Comparison of ENCODE assay signal across 11 cellular contexts in the genomic region with DNA sequence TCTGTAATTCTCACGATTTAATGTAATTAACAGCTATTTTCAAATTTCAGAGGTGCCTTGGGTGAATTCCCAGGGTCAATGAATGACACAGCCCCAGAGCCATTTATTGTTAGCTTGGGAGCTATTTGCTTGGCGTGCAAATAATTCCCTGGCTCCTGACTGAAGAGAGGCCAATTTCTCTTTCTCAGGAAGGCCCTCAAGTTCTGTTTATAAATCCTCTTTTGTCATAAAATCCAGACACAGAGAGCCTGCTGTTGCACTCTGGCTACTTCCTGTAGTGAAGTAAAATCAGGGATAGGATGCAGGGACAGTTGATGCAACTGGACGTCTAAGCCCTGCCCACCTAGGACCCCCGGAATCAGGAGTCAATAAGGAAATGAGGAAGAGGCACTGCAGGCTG.
DNase-seq lines count a peak whose midpoint lies in the region; ATAC-seq, FAIRE-seq and TF ChIP-seq lines count a peak whose summit lies in the region.
"Had no signal": no experiment of that assay in that cellular context is flagged by ENCODE, and none has a peak within 500 bp of the region (broad histone marks: within the 10 kb centered on the region; RNA-seq: fewer than 3 reads in every experiment).

No MANE protein-coding gene starts in this region.

- H3K36me3 Mint-ChIP-seq in GM23338 (ENCODE audit: low read depth), result no peaks in the 10 kb centered on the region

- H3K4me1 Mint-ChIP-seq in GM23338, result peaks cover 12% of the 10 kb centered on the region
- H3K4me1 Mint-ChIP-seq: activated T-helper 17 cell treated with anti-CD3 and anti-CD28 coated beads, Interleukin-2, amount 50 U/mL, for 72 hours; stimulated activated naive CD8-positive, alpha-beta T cell treated with anti-CD3 and anti-CD28 coated beads, Interleukin-15, amount 100 ng/mL, for 72 hours had no signal

- H3K27ac ChIP-seq in GM23338 (ENCODE audit: low read depth) (no peak overlapping the region), keratinocyte (ENCODE audit: control insufficient read depth, insufficient read depth, low read length) (peak overlapping the region; percentile 100), stomach smooth muscle (ENCODE audit: low read length) (peak overlapping the region; percentile 56)
- H3K27ac ChIP-seq: KMS-11 had no signal

- dilution Hi-C loops in keratinocyte (cut with MboI; ENCODE audit: extremely low pct_ligation_motif_present, low sequenced_read_pairs), result no loop called here

- H3K79me2 ChIP-seq in GM23338 (replicated peaks; ENCODE audit: insufficient read depth), result no peaks in the 10 kb centered on the region
- H3K79me2 ChIP-seq in keratinocyte (ENCODE audit: control insufficient read depth, insufficient read depth, low read length), result no peaks in the 10 kb centered on the region

- H3K4me2 ChIP-seq in GM23338 (no peak overlapping the region), keratinocyte (ENCODE audit: control insufficient read depth, extremely low read depth, insufficient read depth, low read depth, low read length) (no peak overlapping the region)
- H3K4me2 ChIP-seq: KMS-11 had no signal

- TF ChIP-seq CTCF in GM23338 (conservative IDR thresholded peaks at IDR 0.05; ENCODE audit: low read depth in 2 of 2), result no peak
- no peak for TF ChIP-seq CTCF in keratinocyte (optimal IDR thresholded peaks at IDR 0.05 in 1 of 3, IDR thresholded peaks at IDR 0.05 in 1 of 3, conservative IDR thresholded peaks at IDR 0.05 in 1 of 3; ENCODE audit: extremely low read depth in 1 of 3, insufficient read depth in 2 of 3, low read length in 3 of 3)
- TF ChIP-seq CTCF in GM20000 (IDR thresholded peaks at IDR 0.05; ENCODE audit: extremely low read depth, missing control alignments), result no peak

- H2AFZ ChIP-seq in GM23338 (peak overlapping the region; percentile 100), keratinocyte (ENCODE audit: control insufficient read depth, low read length) (no peak overlapping the region)

- FAIRE-seq in keratinocyte (lab: Jason Lieb, UNC), result no peak

- H3K4me3 ChIP-seq in GM23338 (no peak overlapping the region), keratinocyte (ENCODE audit: control insufficient read depth in 2 of 3, extremely low read depth in 1 of 3, insufficient read depth in 2 of 3, low read depth in 1 of 3, low read length in 3 of 3) (no peak overlapping the region), stomach smooth muscle (ENCODE audit: low read length in 2 of 2) (no peak overlapping the region)

- no peaks in the 10 kb centered on the region for H3K27me3 Mint-ChIP-seq in GM23338 (ENCODE audit: insufficient read depth, low read depth, poor library complexity)

- no peaks in the 10 kb centered on the region for H3K9me1 ChIP-seq in keratinocyte (ENCODE audit: control insufficient read depth, extremely low read depth, insufficient read depth, low read length)

- in situ Hi-C loops in G401 (cut with HindIII; ENCODE audit: low sequenced_read_pairs), result no loop called here

- no peak for ATAC-seq in GM23338
- ATAC-seq: activated T-helper 17 cell treated with anti-CD3 and anti-CD28 coated beads, Interleukin-2, amount 50 U/mL, for 72 hours; stimulated activated naive CD8-positive, alpha-beta T cell treated with anti-CD3 and anti-CD28 coated beads, Interleukin-15, amount 100 ng/mL, for 72 hours had no signal

- H3F3A ChIP-seq in GM23338 (replicated peaks; ENCODE audit: low read depth), result no peaks in the 10 kb centered on the region

- H3K4me1 ChIP-seq in GM23338 (ENCODE audit: insufficient read depth) (peaks cover 15% of the 10 kb centered on the region), keratinocyte (ENCODE audit: control insufficient read depth, extremely low read depth, insufficient read depth, low read length) (peaks cover 51% of the 10 kb centered on the region), stomach smooth muscle (ENCODE audit: control insufficient read depth, insufficient read depth, low read length) (peaks cover 25% of the 10 kb centered on the region)

- no peak overlapping the region for H3K4me3 Mint-ChIP-seq in GM23338
- H3K4me3 Mint-ChIP-seq: activated T-helper 17 cell treated with anti-CD3 and anti-CD28 coated beads, Interleukin-2, amount 50 U/mL, for 72 hours; stimulated activated naive CD8-positive, alpha-beta T cell treated with anti-CD3 and anti-CD28 coated beads, Interleukin-15, amount 100 ng/mL, for 72 hours had no signal

- H3K9me2 ChIP-seq in GM23338 (ENCODE audit: insufficient read depth), result no peaks in the 10 kb centered on the region

- peak overlapping the region; percentile 92 for H3K9ac ChIP-seq in keratinocyte (ENCODE audit: control insufficient read depth, extremely low read depth, insufficient read depth, low read length)
- H3K9ac ChIP-seq in stomach smooth muscle (ENCODE audit: low read length in 2 of 2), result peak overlapping the region in 1 of 2 donors; percentile 36
- H3K9ac ChIP-seq: KMS-11 had no signal

- H3K9me3 Mint-ChIP-seq in GM23338, result no peaks in the 10 kb centered on the region
- H3K9me3 Mint-ChIP-seq: activated T-helper 17 cell treated with anti-CD3 and anti-CD28 coated beads, Interleukin-2, amount 50 U/mL, for 72 hours; stimulated activated naive CD8-positive, alpha-beta T cell treated with anti-CD3 and anti-CD28 coated beads, Interleukin-15, amount 100 ng/mL, for 72 hours had no signal

- H3K27me3 ChIP-seq in GM23338 (ENCODE audit: insufficient read depth) (no peaks in the 10 kb centered on the region), keratinocyte (ENCODE audit: control insufficient read depth, extremely low read depth, insufficient read depth, low read length) (no peaks in the 10 kb centered on the region), stomach smooth muscle (ENCODE audit: control insufficient read depth in 1 of 2, insufficient read depth in 2 of 2, low read length in 2 of 2) (no peaks in the 10 kb centered on the region)

- H3K9me3 ChIP-seq in keratinocyte (ENCODE audit: control insufficient read depth, low read depth, low read length), result no peaks in the 10 kb centered on the region
- no peaks in the 10 kb centered on the region for H3K9me3 ChIP-seq in stomach smooth muscle (ENCODE audit: control insufficient read depth in 2 of 2, low read length in 2 of 2)

- H4K20me1 ChIP-seq in GM23338 (replicated peaks; ENCODE audit: insufficient read depth) (no peaks in the 10 kb centered on the region), keratinocyte (ENCODE audit: control insufficient read depth, extremely low read depth, insufficient read depth, low read length) (no peaks in the 10 kb centered on the region)

- DNase-seq in GM23338 (ENCODE audit: low spot score), result no peak
- DNase-seq in astrocyte of the hippocampus (ENCODE audit: low read depth, low spot score), result peak; percentile 8
- DNase-seq in keratinocyte (ENCODE audit: low read depth, low spot score), result no peak
- DNase-seq in KG1 (lab: John Stamatoyannopoulos, UW), result no peak
- DNase-seq in GM20000 (ENCODE audit: low spot score), result no peak
- no peak for DNase-seq in G401 (ENCODE audit: low spot score)
- DNase-seq in A172 (ENCODE audit: low spot score), result no peak
- DNase-seq: stimulated activated naive CD8-positive, alpha-beta T cell treated with anti-CD3 and anti-CD28 coated beads, Interleukin-15, amount 100 ng/mL, for 72 hours had no signal

- H3K36me3 ChIP-seq in GM23338 (ENCODE audit: insufficient read depth), result no peaks in the 10 kb centered on the region
- no peaks in the 10 kb centered on the region for H3K36me3 ChIP-seq in keratinocyte (ENCODE audit: control insufficient read depth in 2 of 2, extremely low read depth in 1 of 2, insufficient read depth in 2 of 2, low read length in 2 of 2)
- no peaks in the 10 kb centered on the region for H3K36me3 ChIP-seq in stomach smooth muscle (ENCODE audit: control insufficient read depth in 2 of 2, insufficient read depth in 2 of 2, low read length in 2 of 2)

- no peak overlapping the region for H3K27ac Mint-ChIP-seq in GM23338
- H3K27ac Mint-ChIP-seq: activated T-helper 17 cell treated with anti-CD3 and anti-CD28 coated beads, Interleukin-2, amount 50 U/mL, for 72 hours; stimulated activated naive CD8-positive, alpha-beta T cell treated with anti-CD3 and anti-CD28 coated beads, Interleukin-15, amount 100 ng/mL, for 72 hours had no signal

TF ChIP-seq in GM23338, 12 proteins besides CTCF, POLR2A, EP300 and RAD21 (continues in another document):
- TF ChIP-seq CREB1 (CRISPR knock-in tag; IDR thresholded peaks at IDR 0.05; ENCODE audit: low read depth), result no peak
- TF ChIP-seq STAT1 (IDR thresholded peaks at IDR 0.05; ENCODE audit: unreplicated experiment), result no peak
- TF ChIP-seq JUNB (IDR thresholded peaks at IDR 0.05; ENCODE audit: unreplicated experiment), result no peak
- TF ChIP-seq ZNF331 (CRISPR knock-in tag; IDR thresholded peaks at IDR 0.05; ENCODE audit: low read depth), result no peak
- no peak for TF ChIP-seq NANOG (IDR thresholded peaks at IDR 0.05; ENCODE audit: borderline replicate concordance)
